ENCODE assay signal across 9 cellular contexts in the genomic region with DNA sequence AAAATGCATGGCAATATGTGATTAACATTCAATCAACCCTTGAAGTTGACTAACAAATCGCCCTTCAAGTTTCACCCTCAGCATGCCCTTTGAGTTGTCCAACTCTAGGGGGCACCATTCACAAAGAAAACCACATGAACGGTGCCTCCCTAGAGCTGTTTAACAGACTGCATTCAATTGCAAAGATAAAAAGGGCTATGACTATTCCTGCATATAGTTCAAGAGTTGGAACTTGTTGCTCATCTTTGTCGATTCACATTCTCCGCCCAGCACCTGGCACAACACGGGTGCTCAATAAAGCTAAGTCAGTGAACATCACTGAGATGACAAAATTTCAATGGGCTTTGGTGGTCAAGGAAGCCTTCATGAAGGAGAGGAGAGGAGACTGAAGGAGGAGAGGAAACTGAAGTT.
DNase-seq lines count a peak whose midpoint lies in the region; ATAC-seq and TF ChIP-seq lines count a peak whose summit lies in the region.
"Had no signal": no experiment of that assay in that cellular context is flagged by ENCODE, and none has a peak within 500 bp of the region (broad histone marks: within the 10 kb centered on the region; RNA-seq: fewer than 3 reads in every experiment).

No MANE protein-coding gene starts in this region.

- peak; percentile 82 for TF ChIP-seq CTCF in HFFc6 (IDR thresholded peaks at IDR 0.05)
- peak; percentile 68 for TF ChIP-seq CTCF in RWPE2 (IDR thresholded peaks at IDR 0.05; ENCODE audit: poor library complexity, severe bottlenecking)
- peak; percentile 89 for TF ChIP-seq CTCF in endodermal cell (conservative IDR thresholded peaks at IDR 0.05)

- H3K27me3 Mint-ChIP-seq in HFFc6 (ENCODE audit: insufficient read depth) (peaks cover 3% of the 10 kb centered on the region), endodermal cell (ENCODE audit: insufficient read depth) (no peaks in the 10 kb centered on the region)
- peaks cover 4 to 27% (median 10%) of the 10 kb centered on the region in 5 donors for H3K27me3 Mint-ChIP-seq in naive thymus-derived CD4-positive, alpha-beta T cell

- H3K27ac ChIP-seq in RWPE2 (ENCODE audit: poor library complexity, severe bottlenecking) (no peak overlapping the region), endodermal cell (ENCODE audit: low read depth, low read length) (no peak overlapping the region)
- H3K27ac ChIP-seq in naive thymus-derived CD4-positive, alpha-beta T cell (ENCODE audit: low read depth, low read length), result no peak overlapping the region
- H3K27ac ChIP-seq: BLaER1 treated with 17β-estradiol and CSF1 and Interleukin-3, amounts not matched to agents 10 nM and 100 nM had no signal

- H3K27ac Mint-ChIP-seq in HFFc6 (no peak overlapping the region), endodermal cell (no peak overlapping the region)
- H3K27ac Mint-ChIP-seq in naive thymus-derived CD4-positive, alpha-beta T cell, result no peak overlapping the region

- H3K4me1 Mint-ChIP-seq in HFFc6 (ENCODE audit: low read depth) (no peaks in the 10 kb centered on the region), endodermal cell (no peaks in the 10 kb centered on the region)
- H3K4me1 Mint-ChIP-seq in naive thymus-derived CD4-positive, alpha-beta T cell, result peaks cover 0 to 5% (median 4%) of the 10 kb centered on the region in 7 donors

- H3K9me3 ChIP-seq in RWPE2 (ENCODE audit: severe bottlenecking), result no peaks in the 10 kb centered on the region
- no peaks in the 10 kb centered on the region for H3K9me3 ChIP-seq in endodermal cell (ENCODE audit: control insufficient read depth, low read length)
- no peaks in the 10 kb centered on the region for H3K9me3 ChIP-seq in naive thymus-derived CD4-positive, alpha-beta T cell (ENCODE audit: control insufficient read depth in 2 of 3, low read length in 3 of 3)
- H3K9me3 ChIP-seq: BLaER1 treated with 17β-estradiol and CSF1 and Interleukin-3, amounts not matched to agents 10 nM and 100 nM had no signal

- CTCF ChIA-PET in naive thymus-derived CD4-positive, alpha-beta T cell (lab: Charles Lee), result no interaction called here

- peak; percentile 60; the same call in 1 of the 3 replicates for ATAC-seq in RWPE2 (ENCODE audit: low read depth)
- ATAC-seq in naive thymus-derived CD4-positive, alpha-beta T cell, result peak; percentile 55
- no peak for ATAC-seq in HG03442 (IDR thresholded peaks at IDR 0.05; ENCODE audit: unreplicated experiment)
- ATAC-seq in HG03521 (IDR thresholded peaks at IDR 0.05; ENCODE audit: unreplicated experiment), result no peak

- no peak overlapping the region for H3K4me3 Mint-ChIP-seq in HFFc6
- H3K4me3 Mint-ChIP-seq in endodermal cell, result no peak overlapping the region
- H3K4me3 Mint-ChIP-seq in naive thymus-derived CD4-positive, alpha-beta T cell, result no peak overlapping the region

- H3K4me3 ChIP-seq in RWPE2 (ENCODE audit: severe bottlenecking) (no peak overlapping the region), endodermal cell (ENCODE audit: low read length) (no peak overlapping the region)
- no peak overlapping the region for H3K4me3 ChIP-seq in naive thymus-derived CD4-positive, alpha-beta T cell (ENCODE audit: low read length)
- H3K4me3 ChIP-seq: BLaER1 treated with 17β-estradiol and CSF1 and Interleukin-3, amounts not matched to agents 10 nM and 100 nM had no signal

- no peak overlapping the region for H3K9ac ChIP-seq in endodermal cell (ENCODE audit: extremely low read depth, low read length, poor library complexity, severe bottlenecking)
- H3K9ac ChIP-seq: BLaER1 treated with 17β-estradiol and CSF1 and Interleukin-3, amounts not matched to agents 10 nM and 100 nM had no signal

- intact Hi-C loops in naive thymus-derived CD4-positive, alpha-beta T cell (cut with micrococcal nuclease), result no loop called here

- POLR2A ChIA-PET in naive thymus-derived CD4-positive, alpha-beta T cell (lab: Charles Lee), result no interaction called here

- H3K27me3 ChIP-seq in RWPE2 (ENCODE audit: insufficient read depth, poor library complexity, severe bottlenecking) (peaks cover 3% of the 10 kb centered on the region), endodermal cell (ENCODE audit: control insufficient read depth, insufficient read depth, low read length, poor library complexity, severe bottlenecking) (no peaks in the 10 kb centered on the region)
- no peaks in the 10 kb centered on the region for H3K27me3 ChIP-seq in naive thymus-derived CD4-positive, alpha-beta T cell (ENCODE audit: control insufficient read depth in 2 of 2, insufficient read depth in 2 of 2, low read length in 2 of 2)
- H3K27me3 ChIP-seq: BLaER1 treated with 17β-estradiol and CSF1 and Interleukin-3, amounts not matched to agents 10 nM and 100 nM had no signal

- H3K36me3 Mint-ChIP-seq in HFFc6 (ENCODE audit: low read depth) (no peaks in the 10 kb centered on the region), endodermal cell (ENCODE audit: low read depth) (no peaks in the 10 kb centered on the region)
- H3K36me3 Mint-ChIP-seq in naive thymus-derived CD4-positive, alpha-beta T cell, result no peaks in the 10 kb centered on the region

- DNase-seq in NCI-H1436 (lab: John Stamatoyannopoulos, UW) (peak; percentile 43), NCI-H1436 treated with DMSO at 0.1 percent for 48 hours (lab: John Stamatoyannopoulos, UW) (no peak), HFFc6 (peak; percentile 33), RWPE2 (ENCODE audit: low spot score) (no peak), endodermal cell (peak; percentile 58)
- peak in 6 of 9 donors; percentile 12 to 38 (median 26) for DNase-seq in naive thymus-derived CD4-positive, alpha-beta T cell

- H3K9me3 Mint-ChIP-seq in HFFc6, result no peaks in the 10 kb centered on the region
- H3K9me3 Mint-ChIP-seq in endodermal cell, result no peaks in the 10 kb centered on the region
- H3K9me3 Mint-ChIP-seq in naive thymus-derived CD4-positive, alpha-beta T cell, result no peaks in the 10 kb centered on the region

- 63 to 70% methylated on average over 4 to 5 of the region's 5 CpGs for WGBS in endodermal cell (ENCODE audit: insufficient coverage in 1 of 2, insufficient read length in 1 of 2), 2 experiments

- H3K36me3 ChIP-seq in RWPE2 (ENCODE audit: low read depth) (no peaks in the 10 kb centered on the region), endodermal cell (ENCODE audit: control insufficient read depth, insufficient read depth, low read length) (no peaks in the 10 kb centered on the region)
- H3K36me3 ChIP-seq in naive thymus-derived CD4-positive, alpha-beta T cell (ENCODE audit: control insufficient read depth in 2 of 3, insufficient read depth in 3 of 3, low read length in 3 of 3), result no peaks in the 10 kb centered on the region
- H3K36me3 ChIP-seq: BLaER1 treated with 17β-estradiol and CSF1 and Interleukin-3, amounts not matched to agents 10 nM and 100 nM had no signal

- H3K4me1 ChIP-seq in RWPE2 (ENCODE audit: insufficient read depth, poor library complexity, severe bottlenecking) (no peaks in the 10 kb centered on the region), endodermal cell (ENCODE audit: control insufficient read depth, insufficient read depth, low read length) (no peaks in the 10 kb centered on the region)
- no peaks in the 10 kb centered on the region for H3K4me1 ChIP-seq in naive thymus-derived CD4-positive, alpha-beta T cell (ENCODE audit: control insufficient read depth in 2 of 2, insufficient read depth in 2 of 2, low read length in 2 of 2)
- H3K4me1 ChIP-seq: BLaER1 treated with 17β-estradiol and CSF1 and Interleukin-3, amounts not matched to agents 10 nM and 100 nM had no signal

Comparison
In these comparisons a context has a peak if more than half of its experiments do, and no peak if none do; other contexts are left out.
1. DNase-seq: peak in NCI-H1436 (single experiment), HFFc6 (single experiment), endodermal cell (single experiment) and naive thymus-derived CD4-positive, alpha-beta T cell (6 of 9); none in NCI-H1436 treated with DMSO at 0.1 percent for 48 hours (single experiment) and RWPE2 (single experiment).
2. ATAC-seq: peak in RWPE2 (single experiment) and naive thymus-derived CD4-positive, alpha-beta T cell (single experiment); none in HG03442 (single experiment) and HG03521 (single experiment).
3. Peak in every context shown above with its lines, with median percentiles within 50 percentile points of each other: CTCF ChIP-seq.